Comparison of ENCODE assay signal across 13 cellular contexts in genomic region chr1:20632386-20632785, GRCh38. TPM values are rescaled to one million over a fixed set of nuclear protein-coding genes. Genes with fewer than 3 reads are reported as not detected.
DNase-seq lines count a peak whose midpoint lies in the region; ATAC-seq and TF ChIP-seq lines count a peak whose summit lies in the region.
"Had no signal": no experiment of that assay in that cellular context is flagged by ENCODE, and none has a peak within 500 bp of the region (broad histone marks: within the 10 kb centered on the region; RNA-seq: fewer than 3 reads in every experiment).

No MANE protein-coding gene starts in this region.

- H3K27ac Mint-ChIP-seq in activated CD4-positive, alpha-beta T cell treated with anti-CD3 and anti-CD28 coated beads, Interleukin-2, amount 10 ng/mL, durations not matched to agents 7 days and 5 days = no peak overlapping the region
- no peak overlapping the region for H3K27ac Mint-ChIP-seq in chondrocyte (ENCODE audit: unreplicated experiment)

- ATAC-seq in HG02973 (IDR thresholded peaks at IDR 0.05; ENCODE audit: unreplicated experiment) (no peak), aorta (ENCODE audit: low FRiP score) (no peak)

- no TSS peak for BruUV-seq in PC-9 (replicated peaks; lab: Mats Ljungman, UMichigan)

- H2AFZ ChIP-seq in PC-9 (no peak overlapping the region), osteoblast (ENCODE audit: low read length) (peak overlapping the region; percentile 76)

- H3K9me3 Mint-ChIP-seq in activated CD4-positive, alpha-beta T cell treated with anti-CD3 and anti-CD28 coated beads, Interleukin-2, amount 10 ng/mL, durations not matched to agents 7 days and 5 days = peaks cover 5% of the 10 kb centered on the region
- H3K9me3 Mint-ChIP-seq in chondrocyte (ENCODE audit: low read depth) = no peaks in the 10 kb centered on the region

- H3K36me3 ChIP-seq in PC-9 (ENCODE audit: low read depth) (no peaks in the 10 kb centered on the region), osteoblast (ENCODE audit: insufficient read depth, low read length) (peaks cover 6% of the 10 kb centered on the region), aorta (ENCODE audit: control insufficient read depth in 1 of 2, insufficient read depth in 2 of 2, low read length in 1 of 2) (no peaks in the 10 kb centered on the region)

- H3K79me2 ChIP-seq in PC-9 (ENCODE audit: low read depth) = no peaks in the 10 kb centered on the region
- H3K79me2 ChIP-seq in osteoblast (ENCODE audit: insufficient read depth, low read length) = peaks cover 19% of the 10 kb centered on the region

- intact Hi-C loops in PC-9 (cut with micrococcal nuclease; ENCODE audit: unreplicated experiment) = loop anchor here (2.0 to 10.0 kb wide), 3 partner anchors 20 to 708 kb away; partner anchors contain the start of gene PLA2G2E
- intact Hi-C loops in aorta (cut with DNase I) = loop anchor here in 1 of 2 donors (5.0 kb wide), 1 partner anchor 55 kb away; no protein-coding TSS in a partner anchor

- 0 out of 2 replicates have a peak, but pooled peaks cover 10% of the 10 kb centered on the region for H3F3A ChIP-seq in PC-9 (ENCODE audit: insufficient read depth, low read depth)

- peak overlapping the region; percentile 70 for H3K4me3 Mint-ChIP-seq in activated CD4-positive, alpha-beta T cell treated with anti-CD3 and anti-CD28 coated beads, Interleukin-2, amount 10 ng/mL, durations not matched to agents 7 days and 5 days
- peak overlapping the region; percentile 33 for H3K4me3 Mint-ChIP-seq in chondrocyte (ENCODE audit: unreplicated experiment)

- H3K27ac ChIP-seq in PC-9 = no peak overlapping the region
- H3K27ac ChIP-seq in osteoblast (ENCODE audit: low read depth, low read length) = no peak overlapping the region
- no peak overlapping the region for H3K27ac ChIP-seq in aorta (ENCODE audit: low read depth in 1 of 2, low read length in 2 of 2)
- H3K27ac ChIP-seq: foreskin keratinocyte, SJSA1 had no signal

- H3K4me1 ChIP-seq in PC-9 (replicated peaks; ENCODE audit: insufficient read depth) (peaks cover 19% of the 10 kb centered on the region), osteoblast (ENCODE audit: insufficient read depth, low read length) (peaks cover 17% of the 10 kb centered on the region), aorta (ENCODE audit: control insufficient read depth in 1 of 2, insufficient read depth in 2 of 2, low read length in 2 of 2) (peaks cover 0 to 6% of the 10 kb centered on the region in 2 donors)
- H3K4me1 ChIP-seq: foreskin keratinocyte had no signal

- no peaks in the 10 kb centered on the region for H4K20me1 ChIP-seq in PC-9 (ENCODE audit: insufficient read depth)
- H4K20me1 ChIP-seq in osteoblast (ENCODE audit: insufficient read depth, low read length) = peaks cover 23% of the 10 kb centered on the region

- no peak for DNase-seq in activated CD4-positive, alpha-beta T cell treated with anti-CD3 and anti-CD28 coated beads, Interleukin-2, amount 10 ng/mL, durations not matched to agents 7 days and 5 days
- DNase-seq in activated CD4-positive, alpha-beta T cell treated with anti-CD3 and anti-CD28 coated beads for 1 hour = no peak
- DNase-seq in PC-9 (no peak), chondrocyte (ENCODE audit: low spot score) (no peak), osteoblast (ENCODE audit: insufficient read length, low spot score, missing footprints) (peak; percentile 19), aorta (no peak), NOMO-1 treated with DMSO at 0.1 percent for 48 hours (lab: John Stamatoyannopoulos, UW; ENCODE audit: unreplicated experiment) (no peak)
- DNase-seq: NCI-H2171 had no signal

- H3K4me3 ChIP-seq in PC-9 (no peak overlapping the region), osteoblast (ENCODE audit: insufficient read depth, low read length) (no peak overlapping the region), aorta (ENCODE audit: low read length in 2 of 2) (no peak overlapping the region)

- no peaks in the 10 kb centered on the region for H3K9me2 ChIP-seq in PC-9 (ENCODE audit: insufficient read depth)

- no peaks in the 10 kb centered on the region for H3K36me3 Mint-ChIP-seq in activated CD4-positive, alpha-beta T cell treated with anti-CD3 and anti-CD28 coated beads, Interleukin-2, amount 10 ng/mL, durations not matched to agents 7 days and 5 days (ENCODE audit: low read depth)
- no peaks in the 10 kb centered on the region for H3K36me3 Mint-ChIP-seq in chondrocyte (ENCODE audit: low read depth)

- CTCF ChIA-PET in activated CD4-positive, alpha-beta T cell treated with anti-CD3 and anti-CD28 coated beads, Interleukin-2, amount 10 ng/mL, durations not matched to agents 7 days and 5 days (lab: Charles Lee) = interaction anchor here (0.9 to 1.5 kb wide), 3 partner anchors 14 to 37 kb away, joined by 3 to 4 read pairs (median 3); no protein-coding TSS in a partner anchor
- CTCF ChIA-PET in PC-9 (lab: Charles Lee) = interaction anchor here (0.6 to 1.7 kb wide), 3 partner anchors 14 to 100 kb away, joined by 3 to 11 read pairs (median 3); no protein-coding TSS in a partner anchor

- WGBS in aorta, 2 donors = 78 to 82% methylated on average over 3 of the region's 3 CpGs

- TF ChIP-seq CTCF in PC-9 (conservative IDR thresholded peaks at IDR 0.05) = no peak
- TF ChIP-seq CTCF in chondrocyte (IDR thresholded peaks at IDR 0.05) = no peak
- TF ChIP-seq CTCF in osteoblast (IDR thresholded peaks at IDR 0.05; ENCODE audit: extremely low read depth, low read depth, low read length) = no peak

- H3K27me3 ChIP-seq in PC-9 (ENCODE audit: insufficient read depth, low read depth) (no peaks in the 10 kb centered on the region), osteoblast (ENCODE audit: insufficient read depth, low read length) (no peaks in the 10 kb centered on the region), aorta (ENCODE audit: control insufficient read depth in 1 of 2, insufficient read depth in 2 of 2, low read length in 1 of 2) (no peaks in the 10 kb centered on the region)
- H3K27me3 ChIP-seq: foreskin keratinocyte, pancreas, SJSA1 had no signal

- H3K4me1 Mint-ChIP-seq in activated CD4-positive, alpha-beta T cell treated with anti-CD3 and anti-CD28 coated beads, Interleukin-2, amount 10 ng/mL, durations not matched to agents 7 days and 5 days = peaks cover 10% of the 10 kb centered on the region
- H3K4me1 Mint-ChIP-seq in chondrocyte (ENCODE audit: low read depth) = peaks cover 20% of the 10 kb centered on the region

- no peaks in the 10 kb centered on the region for H3K9me3 ChIP-seq in PC-9 (ENCODE audit: insufficient read depth, low read depth)
- H3K9me3 ChIP-seq in osteoblast (ENCODE audit: low read depth, low read length) = no peaks in the 10 kb centered on the region
- H3K9me3 ChIP-seq in aorta (ENCODE audit: control insufficient read depth, low read length) = no peaks in the 10 kb centered on the region
- H3K9me3 ChIP-seq: A549, pancreas had no signal

- H3K4me2 ChIP-seq in PC-9 (peak overlapping the region; percentile 64; the same call in 1 of the 2 replicates), osteoblast (ENCODE audit: insufficient read depth, low read length) (no peak overlapping the region)

- POLR2A ChIA-PET in activated CD4-positive, alpha-beta T cell treated with anti-CD3 and anti-CD28 coated beads, Interleukin-2, amount 10 ng/mL, durations not matched to agents 7 days and 5 days (lab: Charles Lee) = no interaction called here
- POLR2A ChIA-PET in PC-9 (lab: Charles Lee; ENCODE audit: unreplicated experiment) = interaction anchor here (0.7 kb wide), 2 partner anchors 23 to 38 kb away, joined by 3 to 4 read pairs; no protein-coding TSS in a partner anchor

- H3K27me3 Mint-ChIP-seq in activated CD4-positive, alpha-beta T cell treated with anti-CD3 and anti-CD28 coated beads, Interleukin-2, amount 10 ng/mL, durations not matched to agents 7 days and 5 days = peaks cover 7% of the 10 kb centered on the region
- H3K27me3 Mint-ChIP-seq in chondrocyte (ENCODE audit: low read depth) = no peaks in the 10 kb centered on the region

RNA-seq across cellular contexts. Expression of gene PINK1, which starts 0.9 kb away (rescaled TPM):
- total RNA-seq in activated CD4-positive, alpha-beta T cell treated with anti-CD3 and anti-CD28 coated beads, Interleukin-2, amount 10 ng/mL, durations not matched to agents 7 days and 5 days = 1 to 10 TPM; 3.1 to 4.1 TPM
- total RNA-seq in PC-9 (2021) (46.5 and 48.6 TPM in 2 replicates), chondrocyte (42.6 to 45.1 TPM (median 42.8 TPM) in 3 replicates), osteoblast (73.1 and 79.3 TPM in 2 replicates), aorta (10 to 100 TPM; 72.0 to 90.2 TPM)
- 100 to 1,000 TPM in 1 of 2 donors, 10 to 100 TPM in 1; 94.6 to 129 TPM for polyA plus RNA-seq in aorta

RNA-seq across cellular contexts. Expression of gene DDOST, which starts 28.8 kb away (rescaled TPM):
- total RNA-seq in activated CD4-positive, alpha-beta T cell treated with anti-CD3 and anti-CD28 coated beads, Interleukin-2, amount 10 ng/mL, durations not matched to agents 7 days and 5 days = 100 to 1,000 TPM; 145 to 152 TPM
- 210 and 251 TPM in 2 replicates for total RNA-seq in PC-9 (2021)
- total RNA-seq in chondrocyte = 214 to 232 TPM (median 223 TPM) in 3 replicates
- 291 and 293 TPM in 2 replicates for total RNA-seq in osteoblast
- 100 to 1,000 TPM; 123 to 135 TPM for total RNA-seq in aorta
- 100 to 1,000 TPM in 1 of 2 donors, 10 to 100 TPM in 1; 86.3 to 174 TPM for polyA plus RNA-seq in aorta

RNA-seq across cellular contexts. Expression of gene CDA, which starts 43.5 kb away (rescaled TPM):
- total RNA-seq in activated CD4-positive, alpha-beta T cell treated with anti-CD3 and anti-CD28 coated beads, Interleukin-2, amount 10 ng/mL, durations not matched to agents 7 days and 5 days = not detected
- total RNA-seq in PC-9 (2021) (41.9 and 56.6 TPM in 2 replicates), chondrocyte (not detected in 3 replicates), osteoblast (0.59 and 1.1 TPM in 2 replicates), aorta (1 to 10 TPM; 5.3 to 9.0 TPM)
- polyA plus RNA-seq in aorta = 10 to 100 TPM in 1 of 2 donors, 1 to 10 TPM in 1; 5.4 to 16.2 TPM
- total RNA-seq: SJSA1 had no signal
